In genomic region chr4:113901994-113902787, GRCh38 we compare ENCODE assay signal across 8 cellular contexts.
A peak's percentile ranks its signal among the peaks of the same experiment; 100 is the strongest.
DNase-seq lines count a peak whose midpoint lies in the region; ATAC-seq lines count a peak whose summit lies in the region.

No MANE protein-coding gene starts in this region.

- DNase-seq in activated CD4-positive, CD25-positive, alpha-beta regulatory T cell treated with anti-CD3 and anti-CD28 coated beads, Interleukin-2, amount 50 U/mL, for 16 hours (ENCODE audit: low read depth, low spot score) = peak; percentile 38
- DNase-seq in stimulated activated CD4-positive, alpha-beta T cell treated with anti-CD3 and anti-CD28 coated beads, TNF-alpha, amount 100 ng/mL, for 1 hour (ENCODE audit: low read depth in 3 of 3, low spot score in 1 of 3) = peak; percentile 22 to 41 (median 30)
- DNase-seq in putamen (ENCODE audit: low spot score) (no peak), NCI-H1694 (lab: John Stamatoyannopoulos, UW) (no peak)

- no peak overlapping the region for H3K9ac ChIP-seq in duodenal mucosa (ENCODE audit: low read depth in 1 of 2, low read length in 2 of 2)

- H3K9me3 ChIP-seq in duodenal mucosa (ENCODE audit: control insufficient read depth in 1 of 2, low read length in 2 of 2) = no peaks in the 10 kb centered on the region

- no peaks in the 10 kb centered on the region for H3K36me3 ChIP-seq in duodenal mucosa (ENCODE audit: control insufficient read depth in 1 of 2, insufficient read depth in 2 of 2, low read length in 2 of 2)

- ATAC-seq in GM21786 (IDR thresholded peaks at IDR 0.05; ENCODE audit: unreplicated experiment) (peak; percentile 32), HG02938 (IDR thresholded peaks at IDR 0.05; ENCODE audit: unreplicated experiment) (no peak), HG03139 (IDR thresholded peaks at IDR 0.05; ENCODE audit: unreplicated experiment) (no peak)

- no peaks in the 10 kb centered on the region for H3K27me3 ChIP-seq in duodenal mucosa (ENCODE audit: control insufficient read depth in 1 of 2, insufficient read depth in 2 of 2, low read length in 2 of 2)

- peaks cover 5 to 8% of the 10 kb centered on the region in 2 donors for H3K4me1 ChIP-seq in duodenal mucosa (ENCODE audit: control insufficient read depth in 1 of 2, insufficient read depth in 2 of 2, low read length in 2 of 2)

- H3K4me3 ChIP-seq in duodenal mucosa (ENCODE audit: low read depth in 1 of 2, low read length in 2 of 2) = peak overlapping the region; percentile 55 to 57

- H3K27ac ChIP-seq in duodenal mucosa (ENCODE audit: low read depth, low read length) = no peak overlapping the region

Comparison
In these comparisons a context has a peak if more than half of its experiments do, and no peak if none do; other contexts are left out.
1. DNase-seq: peak in activated CD4-positive, CD25-positive, alpha-beta regulatory T cell treated with anti-CD3 and anti-CD28 coated beads, Interleukin-2, amount 50 U/mL, for 16 hours (single experiment) and stimulated activated CD4-positive, alpha-beta T cell treated with anti-CD3 and anti-CD28 coated beads, TNF-alpha, amount 100 ng/mL, for 1 hour (3 of 3); none in putamen (single experiment) and NCI-H1694 (single experiment).